ENCODE assay signal across 8 cellular contexts in the genomic region with DNA sequence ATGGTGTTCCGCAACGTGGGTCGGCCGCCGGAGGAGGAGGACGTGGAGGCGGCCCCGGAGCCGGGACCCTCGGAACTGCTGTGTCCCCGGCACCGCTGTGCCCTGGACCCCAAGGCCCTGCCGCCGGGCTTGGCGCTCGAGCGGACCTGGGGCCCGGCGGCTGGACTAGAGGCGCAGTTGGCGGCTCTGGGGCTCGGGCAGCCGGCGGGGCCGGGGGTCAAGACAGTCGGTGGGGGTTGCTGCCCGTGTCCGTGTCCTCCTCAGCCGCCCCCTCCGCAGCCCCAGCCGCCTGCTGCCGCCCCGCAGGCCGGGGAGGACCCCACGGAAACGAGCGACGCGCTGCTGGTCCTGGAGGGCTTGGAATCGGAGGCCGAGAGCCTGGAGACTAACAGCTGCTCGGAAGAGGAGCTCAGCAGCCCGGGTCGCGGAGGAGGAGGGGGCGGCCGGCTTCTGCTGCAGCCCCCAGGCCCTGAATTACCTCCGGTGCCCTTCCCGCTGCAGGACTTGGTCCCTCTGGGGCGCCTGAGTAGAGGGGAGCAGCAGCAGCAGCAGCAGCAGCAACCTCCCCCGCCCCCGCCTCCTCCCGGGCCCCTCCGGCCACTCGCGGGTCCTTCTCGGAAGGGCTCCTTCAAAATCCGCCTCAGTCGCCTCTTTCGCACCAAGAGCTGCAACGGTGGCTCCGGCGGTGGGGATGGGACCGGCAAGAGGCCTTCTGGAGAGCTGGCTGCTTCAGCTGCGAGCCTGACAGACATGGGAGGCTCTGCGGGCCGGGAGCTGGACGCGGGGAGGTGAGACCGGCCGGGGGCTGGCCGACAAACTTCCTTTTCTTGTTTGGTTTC. TPM values are rescaled to one million over a fixed set of nuclear protein-coding genes. Genes with fewer than 3 reads are reported as not detected.
DNase-seq lines count a peak whose midpoint lies in the region; ATAC-seq and TF ChIP-seq lines count a peak whose summit lies in the region.

No MANE protein-coding gene starts in this region.

- peak overlapping the region; percentile 40 for H3K9ac ChIP-seq in mucosa of stomach (ENCODE audit: low read length)

- no peaks in the 10 kb centered on the region for H3K27me3 ChIP-seq in mucosa of stomach (ENCODE audit: control insufficient read depth, insufficient read depth, low read length)

- peak; percentile 13 for ATAC-seq in HG03442 (IDR thresholded peaks at IDR 0.05; ENCODE audit: unreplicated experiment)

- H3K4me3 ChIP-seq in mucosa of stomach (ENCODE audit: low read length) = peak overlapping the region; percentile 26

- H3K27ac Mint-ChIP-seq in activated CD4-positive, alpha-beta T cell treated with anti-CD3 and anti-CD28 coated beads, Interleukin-2, amount 10 ng/mL, durations not matched to agents 24 days and 14 days = no peak overlapping the region
- peak overlapping the region; percentile 63 for H3K27ac Mint-ChIP-seq in type B pancreatic cell

- H3K9me3 Mint-ChIP-seq in activated CD4-positive, alpha-beta T cell treated with anti-CD3 and anti-CD28 coated beads, Interleukin-2, amount 10 ng/mL, durations not matched to agents 24 days and 14 days = no peaks in the 10 kb centered on the region
- H3K9me3 Mint-ChIP-seq in type B pancreatic cell = no peaks in the 10 kb centered on the region

- H3K9me3 ChIP-seq in mucosa of stomach (ENCODE audit: control insufficient read depth, low read length) = no peaks in the 10 kb centered on the region

- peak; percentile 38 for DNase-seq in NCI-H510A (lab: John Stamatoyannopoulos, UW)
- DNase-seq in NCI-H510A treated with DMSO at 0.1 percent for 48 hours (lab: John Stamatoyannopoulos, UW) = no peak
- peak; percentile 77 for DNase-seq in activated CD4-positive, alpha-beta T cell treated with anti-CD3 and anti-CD28 coated beads, Interleukin-2, amount 10 ng/mL, durations not matched to agents 24 days and 14 days
- peak; percentile 50 to 63 for DNase-seq in erythroblast (lab: John Stamatoyannopoulos, UW)
- DNase-seq in type B pancreatic cell (ENCODE audit: extremely low spot score, unreplicated experiment) = no peak
- DNase-seq in NCI-H526 treated with DMSO at 0.1 percent for 48 hours (lab: John Stamatoyannopoulos, UW) = no peak

- H3K4me1 Mint-ChIP-seq in activated CD4-positive, alpha-beta T cell treated with anti-CD3 and anti-CD28 coated beads, Interleukin-2, amount 10 ng/mL, durations not matched to agents 24 days and 14 days = peaks cover 43% of the 10 kb centered on the region
- H3K4me1 Mint-ChIP-seq in type B pancreatic cell (ENCODE audit: unreplicated experiment) = peaks cover 39% of the 10 kb centered on the region

- peaks cover 6% of the 10 kb centered on the region for H3K4me1 ChIP-seq in mucosa of stomach (ENCODE audit: control insufficient read depth, insufficient read depth, low read length)

- H3K4me3 Mint-ChIP-seq in activated CD4-positive, alpha-beta T cell treated with anti-CD3 and anti-CD28 coated beads, Interleukin-2, amount 10 ng/mL, durations not matched to agents 24 days and 14 days = peak overlapping the region; percentile 81
- peak overlapping the region; percentile 87 for H3K4me3 Mint-ChIP-seq in type B pancreatic cell

- H3K36me3 ChIP-seq in mucosa of stomach (ENCODE audit: control insufficient read depth, insufficient read depth, low read length) = no peaks in the 10 kb centered on the region

- H3K36me3 Mint-ChIP-seq in activated CD4-positive, alpha-beta T cell treated with anti-CD3 and anti-CD28 coated beads, Interleukin-2, amount 10 ng/mL, durations not matched to agents 24 days and 14 days (ENCODE audit: low read depth) = peaks cover 10% of the 10 kb centered on the region
- H3K36me3 Mint-ChIP-seq in type B pancreatic cell = peaks cover 10% of the 10 kb centered on the region

- no peak for TF ChIP-seq CTCF in type B pancreatic cell (conservative IDR thresholded peaks at IDR 0.05)

- intact Hi-C loops in activated CD4-positive, alpha-beta T cell treated with anti-CD3 and anti-CD28 coated beads, Interleukin-2, amount 10 ng/mL, durations not matched to agents 24 days and 14 days (cut with micrococcal nuclease) = loop anchor here (10.0 kb wide), 1 partner anchor 142 kb away; no protein-coding TSS in a partner anchor

- H3K27me3 Mint-ChIP-seq in activated CD4-positive, alpha-beta T cell treated with anti-CD3 and anti-CD28 coated beads, Interleukin-2, amount 10 ng/mL, durations not matched to agents 24 days and 14 days = no peaks in the 10 kb centered on the region
- no peaks in the 10 kb centered on the region for H3K27me3 Mint-ChIP-seq in type B pancreatic cell

- TF ChIP-seq POLR2A in erythroblast (IDR thresholded peaks at IDR 0.05; ENCODE audit: low read length) = no peak

RNA-seq across cellular contexts. Expression of a gene that starts 0.8 kb away (rescaled TPM):
- total RNA-seq in activated CD4-positive, alpha-beta T cell treated with anti-CD3 and anti-CD28 coated beads, Interleukin-2, amount 10 ng/mL, durations not matched to agents 24 days and 14 days = 31.2 and 31.4 TPM in 2 replicates
- total RNA-seq in type B pancreatic cell (ENCODE audit: low replicate concordance) = 25.8 and 33.0 TPM in 2 replicates

RNA-seq across cellular contexts. Expression of a gene that starts 8.7 kb away (rescaled TPM):
- not detected in 2 replicates for total RNA-seq in activated CD4-positive, alpha-beta T cell treated with anti-CD3 and anti-CD28 coated beads, Interleukin-2, amount 10 ng/mL, durations not matched to agents 24 days and 14 days
- 0.14 and 0.59 TPM in 2 replicates for total RNA-seq in type B pancreatic cell (ENCODE audit: low replicate concordance)

RNA-seq across cellular contexts. Expression of a gene that starts 55.5 kb away (rescaled TPM):
- 42.9 and 45.5 TPM in 2 replicates for total RNA-seq in activated CD4-positive, alpha-beta T cell treated with anti-CD3 and anti-CD28 coated beads, Interleukin-2, amount 10 ng/mL, durations not matched to agents 24 days and 14 days
- 37.3 and 47.1 TPM in 2 replicates for total RNA-seq in type B pancreatic cell (ENCODE audit: low replicate concordance)

Comparison
In these comparisons a context has a peak if more than half of its experiments do, and no peak if none do; other contexts are left out.
1. DNase-seq: peak in NCI-H510A (single experiment), activated CD4-positive, alpha-beta T cell treated with anti-CD3 and anti-CD28 coated beads, Interleukin-2, amount 10 ng/mL, durations not matched to agents 24 days and 14 days (single experiment) and erythroblast (2 of 2); none in NCI-H510A treated with DMSO at 0.1 percent for 48 hours (single experiment), type B pancreatic cell (single experiment) and NCI-H526 treated with DMSO at 0.1 percent for 48 hours (single experiment).